ENCODE assay signal across 1 cellular context in genomic region chr4:79848329-79848728, GRCh38.
TF ChIP-seq lines count a peak whose summit lies in the region.

No MANE protein-coding gene starts in this region.

TF ChIP-seq in HEK293, 187 proteins besides CTCF, POLR2A, EP300 and RAD21 (continued from another document):
- TF ChIP-seq PRDM6 (tag by site-specific recombination; IDR thresholded peaks at IDR 0.05) (no peak), PRDM1 (tag by site-specific recombination; IDR thresholded peaks at IDR 0.05) (no peak), ZNF677 (tag by site-specific recombination; IDR thresholded peaks at IDR 0.05) (no peak), ZNF433 (tag by site-specific recombination; IDR thresholded peaks at IDR 0.05; ENCODE audit: low read depth) (no peak), ZNF292 (tag by site-specific recombination; IDR thresholded peaks at IDR 0.05; ENCODE audit: borderline replicate concordance, low read depth) (no peak)
